ENCODE assay signal across 8 cellular contexts in genomic region chr1:35577071-35577998, GRCh38. TPM values are rescaled to one million over a fixed set of nuclear protein-coding genes. Genes with fewer than 3 reads are reported as not detected.
A peak's percentile ranks its signal among the peaks of the same experiment; 100 is the strongest.
DNase-seq lines count a peak whose midpoint lies in the region; ATAC-seq and TF ChIP-seq lines count a peak whose summit lies in the region.

No MANE protein-coding gene starts in this region.

- ATAC-seq in GM21717 (IDR thresholded peaks at IDR 0.05; ENCODE audit: unreplicated experiment) (peak; percentile 63), T-helper 17 cell (peak; percentile 75), lower lobe of right lung (peak; percentile 60 to 70)

- no peaks in the 10 kb centered on the region for H3K9me3 ChIP-seq in T-helper 17 cell (ENCODE audit: control insufficient read depth, low read length, poor library complexity, severe bottlenecking)
- no peaks in the 10 kb centered on the region for H3K9me3 ChIP-seq in lower lobe of right lung

- H3K4me1 Mint-ChIP-seq in T-helper 17 cell = peaks cover 18% of the 10 kb centered on the region

- no peak for TF ChIP-seq CTCF in brain microvascular endothelial cell (IDR thresholded peaks at IDR 0.05; ENCODE audit: low read depth, low read length, missing control alignments)
- TF ChIP-seq CTCF in lower lobe of right lung (IDR thresholded peaks at IDR 0.05) = peak; percentile 6

- intact Hi-C loops in lower lobe of right lung (cut with DNase I) = no loop called here

- H3K27ac ChIP-seq in brain microvascular endothelial cell (no peak overlapping the region), lower lobe of right lung (peak overlapping the region; percentile 33)

- peak overlapping the region; percentile 87 for H3K27ac Mint-ChIP-seq in T-helper 17 cell

- peaks cover 30% of the 10 kb centered on the region for H3K27me3 ChIP-seq in brain microvascular endothelial cell (replicated peaks)
- H3K27me3 ChIP-seq in lower lobe of right lung (ENCODE audit: low read depth) = peaks cover 32% of the 10 kb centered on the region

- peaks cover 3% of the 10 kb centered on the region for H3K36me3 Mint-ChIP-seq in T-helper 17 cell (ENCODE audit: low read depth)

- in situ Hi-C loops in brain microvascular endothelial cell (cut with HindIII; ENCODE audit: low pct_ligation_motif_present, low sequenced_read_pairs) = no loop called here

- H3K36me3 ChIP-seq in brain microvascular endothelial cell (replicated peaks) (no peaks in the 10 kb centered on the region), lower lobe of right lung (no peaks in the 10 kb centered on the region)

- H3K4me1 ChIP-seq in lower lobe of right lung = peaks cover 44% of the 10 kb centered on the region

- no peaks in the 10 kb centered on the region for H3K27me3 Mint-ChIP-seq in T-helper 17 cell

- peak overlapping the region; percentile 37 for H3K4me3 ChIP-seq in brain microvascular endothelial cell (ENCODE audit: low read depth, low read length)
- H3K4me3 ChIP-seq in lower lobe of right lung = peak overlapping the region; percentile 53

- DNase-seq in AML-193 (lab: John Stamatoyannopoulos, UW) = peak; percentile 90 to 91
- peak in 2 of 3 donors; percentile 35 for DNase-seq in T-helper 17 cell
- no peak for DNase-seq in brain microvascular endothelial cell
- DNase-seq in lower lobe of right lung = peak; percentile 76
- peak; percentile 32 to 34 for DNase-seq in stimulated activated CD8-positive, alpha-beta memory T cell treated with anti-CD3 and anti-CD28 coated beads, Interleukin-7, amount 100 ng/mL, for 1 hour (ENCODE audit: low read depth in 2 of 2)
- no peak for DNase-seq in NCI-H2227 (lab: John Stamatoyannopoulos, UW; ENCODE audit: unreplicated experiment)
- DNase-seq in globus pallidus (ENCODE audit: low spot score) = no peak

- peak overlapping the region; percentile 95 for H3K4me3 Mint-ChIP-seq in T-helper 17 cell

RNA-seq across cellular contexts. Expression of gene TFAP2E, which starts 4.2 kb away (rescaled TPM):
- 1 to 10 TPM; 3.2 to 4.5 TPM for total RNA-seq in T-helper 17 cell
- 2.2 TPM for total RNA-seq in lower lobe of right lung

RNA-seq across cellular contexts. Expression of gene NCDN, which starts 19.7 kb away (rescaled TPM):
- 10 to 100 TPM; 23.8 to 26.2 TPM for total RNA-seq in T-helper 17 cell
- 20.2 TPM for total RNA-seq in lower lobe of right lung

RNA-seq across cellular contexts. Expression of gene KIAA0319L, which starts 20.1 kb away (rescaled TPM):
- 10 to 100 TPM; 58.8 to 79.0 TPM for total RNA-seq in T-helper 17 cell
- total RNA-seq in lower lobe of right lung = 79.6 TPM

Comparison
In these comparisons a context has a peak if more than half of its experiments do, and no peak if none do; other contexts are left out.
1. DNase-seq: peak in AML-193 (2 of 2), T-helper 17 cell (2 of 3), lower lobe of right lung (single experiment) and stimulated activated CD8-positive, alpha-beta memory T cell treated with anti-CD3 and anti-CD28 coated beads, Interleukin-7, amount 100 ng/mL, for 1 hour (2 of 2); none in brain microvascular endothelial cell (single experiment), NCI-H2227 (single experiment) and globus pallidus (single experiment).
2. Peak in every context shown above with its lines, with median percentiles within 50 percentile points of each other: ATAC-seq.